1 cellular context compared by ENCODE assay signal in the genomic region with DNA sequence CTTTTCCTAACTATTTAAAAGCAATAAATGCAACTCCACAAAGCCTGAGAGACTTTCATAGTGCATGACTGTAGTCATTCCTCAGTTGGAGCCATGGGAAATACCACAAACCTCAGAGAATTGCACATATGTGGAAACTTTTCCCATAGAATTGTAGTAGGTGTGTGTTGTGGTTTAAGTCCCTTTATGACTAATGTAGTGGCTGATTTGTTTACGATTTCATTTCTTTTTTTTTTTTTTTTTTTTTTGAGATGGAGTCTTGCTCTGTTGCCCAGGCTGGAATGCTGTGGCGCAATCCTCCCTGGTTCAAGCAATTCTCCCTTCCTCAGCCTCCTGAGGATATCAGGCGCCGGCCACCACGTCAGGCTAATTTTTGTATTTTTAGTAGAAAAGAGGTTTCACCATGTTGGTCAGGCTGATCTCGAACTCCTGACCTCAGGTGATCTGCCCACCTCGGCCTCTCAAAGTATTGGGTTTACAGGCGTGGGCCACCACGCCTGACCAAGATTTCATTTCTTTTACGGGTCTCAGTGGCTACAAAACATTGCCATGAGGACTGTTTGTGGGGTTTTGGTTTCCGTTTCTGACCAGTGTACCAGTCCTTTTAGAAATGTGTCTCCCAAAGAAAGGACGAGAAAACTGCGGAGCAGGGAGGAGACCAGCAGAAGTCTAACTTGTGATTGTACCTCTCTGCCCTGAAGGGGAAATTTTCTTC.
A peak's percentile ranks its signal among the peaks of the same experiment; 100 is the strongest.
TF ChIP-seq lines count a peak whose summit lies in the region.

No MANE protein-coding gene starts in this region.

TF ChIP-seq in GM12878, 131 proteins besides CTCF, POLR2A, EP300 and RAD21 (continued from another document):
- TF ChIP-seq, protein P1, sequence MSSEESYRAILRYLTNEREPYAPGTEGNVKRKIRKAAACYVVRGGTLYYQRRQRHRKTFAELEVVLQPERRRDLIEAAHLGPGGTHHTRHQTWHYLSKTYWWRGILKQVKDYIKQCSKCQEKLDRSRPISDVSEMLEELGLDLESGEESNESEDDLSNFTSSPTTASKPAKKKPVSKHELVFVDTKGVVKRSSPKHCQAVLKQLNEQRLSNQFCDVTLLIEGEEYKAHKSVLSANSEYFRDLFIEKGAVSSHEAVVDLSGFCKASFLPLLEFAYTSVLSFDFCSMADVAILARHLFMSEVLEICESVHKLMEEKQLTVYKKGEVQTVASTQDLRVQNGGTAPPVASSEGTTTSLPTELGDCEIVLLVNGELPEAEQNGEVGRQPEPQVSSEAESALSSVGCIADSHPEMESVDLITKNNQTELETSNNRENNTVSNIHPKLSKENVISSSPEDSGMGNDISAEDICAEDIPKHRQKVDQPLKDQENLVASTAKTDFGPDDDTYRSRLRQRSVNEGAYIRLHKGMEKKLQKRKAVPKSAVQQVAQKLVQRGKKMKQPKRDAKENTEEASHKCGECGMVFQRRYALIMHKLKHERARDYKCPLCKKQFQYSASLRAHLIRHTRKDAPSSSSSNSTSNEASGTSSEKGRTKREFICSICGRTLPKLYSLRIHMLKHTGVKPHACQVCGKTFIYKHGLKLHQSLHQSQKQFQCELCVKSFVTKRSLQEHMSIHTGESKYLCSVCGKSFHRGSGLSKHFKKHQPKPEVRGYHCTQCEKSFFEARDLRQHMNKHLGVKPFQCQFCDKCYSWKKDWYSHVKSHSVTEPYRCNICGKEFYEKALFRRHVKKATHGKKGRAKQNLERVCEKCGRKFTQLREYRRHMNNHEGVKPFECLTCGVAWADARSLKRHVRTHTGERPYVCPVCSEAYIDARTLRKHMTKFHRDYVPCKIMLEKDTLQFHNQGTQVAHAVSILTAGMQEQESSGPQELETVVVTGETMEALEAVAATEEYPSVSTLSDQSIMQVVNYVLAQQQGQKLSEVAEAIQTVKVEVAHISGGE (CRISPR knock-in tag; IDR thresholded peaks at IDR 0.05) = no peak
- TF ChIP-seq, protein P2, sequence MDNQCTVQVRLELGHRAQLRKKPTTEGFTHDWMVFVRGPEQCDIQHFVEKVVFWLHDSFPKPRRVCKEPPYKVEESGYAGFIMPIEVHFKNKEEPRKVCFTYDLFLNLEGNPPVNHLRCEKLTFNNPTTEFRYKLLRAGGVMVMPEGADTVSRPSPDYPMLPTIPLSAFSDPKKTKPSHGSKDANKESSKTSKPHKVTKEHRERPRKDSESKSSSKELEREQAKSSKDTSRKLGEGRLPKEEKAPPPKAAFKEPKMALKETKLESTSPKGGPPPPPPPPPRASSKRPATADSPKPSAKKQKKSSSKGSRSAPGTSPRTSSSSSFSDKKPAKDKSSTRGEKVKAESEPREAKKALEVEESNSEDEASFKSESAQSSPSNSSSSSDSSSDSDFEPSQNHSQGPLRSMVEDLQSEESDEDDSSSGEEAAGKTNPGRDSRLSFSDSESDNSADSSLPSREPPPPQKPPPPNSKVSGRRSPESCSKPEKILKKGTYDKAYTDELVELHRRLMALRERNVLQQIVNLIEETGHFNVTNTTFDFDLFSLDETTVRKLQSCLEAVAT (IDR thresholded peaks at IDR 0.05) = peak; percentile 90
- TF ChIP-seq SIN3A (IDR thresholded peaks at IDR 0.05; ENCODE audit: low read depth, low read length) (no peak), GATAD2B (conservative IDR thresholded peaks at IDR 0.05; ENCODE audit: low read depth) (peak; percentile 69; the same call in 1 of the 2 replicates), MXI1 (IDR thresholded peaks at IDR 0.05; ENCODE audit: low read depth, low read length) (0 out of 2 replicates have a peak, but pooled peaks have one; percentile 30), CHD2 (IDR thresholded peaks at IDR 0.05; ENCODE audit: borderline replicate concordance, low read depth, low read length) (no peak), CHD1 (IDR thresholded peaks at IDR 0.05; ENCODE audit: low read depth, low read length) (no peak), NR2C2 (IDR thresholded peaks at IDR 0.05; ENCODE audit: borderline replicate concordance, control insufficient read depth, insufficient read length, low read depth) (no peak), RB1 (IDR thresholded peaks at IDR 0.05; ENCODE audit: borderline replicate concordance) (no peak), CHD4 (IDR thresholded peaks at IDR 0.05) (0 out of 2 replicates have a peak, but pooled peaks have one; percentile 47), ZNF24 (IDR thresholded peaks at IDR 0.05) (peak; percentile 64), FOXK2 (IDR thresholded peaks at IDR 0.05) (no peak), TCF7 (IDR thresholded peaks at IDR 0.05; ENCODE audit: borderline replicate concordance) (no peak), CBFB (IDR thresholded peaks at IDR 0.05; ENCODE audit: low read depth) (peak; percentile 95), RELA (IDR thresholded peaks at IDR 0.05; ENCODE audit: borderline replicate concordance, partially characterized antibody) (no peak), LARP7 (IDR thresholded peaks at IDR 0.05) (no peak), CREM (IDR thresholded peaks at IDR 0.05; ENCODE audit: low read depth) (peak; percentile 71; the same call in 1 of the 2 replicates), CBX3 (IDR thresholded peaks at IDR 0.05; ENCODE audit: borderline replicate concordance, low read depth) (no peak), EZH2 (IDR thresholded peaks at IDR 0.05; ENCODE audit: borderline replicate concordance, control insufficient read depth, low read depth, low read length) (0 out of 2 replicates have a peak, but pooled peaks have one; percentile 81), BACH1 (IDR thresholded peaks at IDR 0.05; ENCODE audit: borderline replicate concordance) (no peak), NR2C1 (IDR thresholded peaks at IDR 0.05) (no peak), BCL11A (IDR thresholded peaks at IDR 0.05; ENCODE audit: low read depth, low read length) (peak; percentile 73; the same call in 1 of the 2 replicates), POLR2AphosphoS5 (IDR thresholded peaks at IDR 0.05; ENCODE audit: low read length) (no peak)
- TF ChIP-seq, protein P3, sequence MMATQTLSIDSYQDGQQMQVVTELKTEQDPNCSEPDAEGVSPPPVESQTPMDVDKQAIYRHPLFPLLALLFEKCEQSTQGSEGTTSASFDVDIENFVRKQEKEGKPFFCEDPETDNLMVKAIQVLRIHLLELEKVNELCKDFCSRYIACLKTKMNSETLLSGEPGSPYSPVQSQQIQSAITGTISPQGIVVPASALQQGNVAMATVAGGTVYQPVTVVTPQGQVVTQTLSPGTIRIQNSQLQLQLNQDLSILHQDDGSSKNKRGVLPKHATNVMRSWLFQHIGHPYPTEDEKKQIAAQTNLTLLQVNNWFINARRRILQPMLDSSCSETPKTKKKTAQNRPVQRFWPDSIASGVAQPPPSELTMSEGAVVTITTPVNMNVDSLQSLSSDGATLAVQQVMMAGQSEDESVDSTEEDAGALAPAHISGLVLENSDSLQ (IDR thresholded peaks at IDR 0.05) = peak; percentile 27; the same call in 1 of the 2 replicates
- TF ChIP-seq, protein P4, sequence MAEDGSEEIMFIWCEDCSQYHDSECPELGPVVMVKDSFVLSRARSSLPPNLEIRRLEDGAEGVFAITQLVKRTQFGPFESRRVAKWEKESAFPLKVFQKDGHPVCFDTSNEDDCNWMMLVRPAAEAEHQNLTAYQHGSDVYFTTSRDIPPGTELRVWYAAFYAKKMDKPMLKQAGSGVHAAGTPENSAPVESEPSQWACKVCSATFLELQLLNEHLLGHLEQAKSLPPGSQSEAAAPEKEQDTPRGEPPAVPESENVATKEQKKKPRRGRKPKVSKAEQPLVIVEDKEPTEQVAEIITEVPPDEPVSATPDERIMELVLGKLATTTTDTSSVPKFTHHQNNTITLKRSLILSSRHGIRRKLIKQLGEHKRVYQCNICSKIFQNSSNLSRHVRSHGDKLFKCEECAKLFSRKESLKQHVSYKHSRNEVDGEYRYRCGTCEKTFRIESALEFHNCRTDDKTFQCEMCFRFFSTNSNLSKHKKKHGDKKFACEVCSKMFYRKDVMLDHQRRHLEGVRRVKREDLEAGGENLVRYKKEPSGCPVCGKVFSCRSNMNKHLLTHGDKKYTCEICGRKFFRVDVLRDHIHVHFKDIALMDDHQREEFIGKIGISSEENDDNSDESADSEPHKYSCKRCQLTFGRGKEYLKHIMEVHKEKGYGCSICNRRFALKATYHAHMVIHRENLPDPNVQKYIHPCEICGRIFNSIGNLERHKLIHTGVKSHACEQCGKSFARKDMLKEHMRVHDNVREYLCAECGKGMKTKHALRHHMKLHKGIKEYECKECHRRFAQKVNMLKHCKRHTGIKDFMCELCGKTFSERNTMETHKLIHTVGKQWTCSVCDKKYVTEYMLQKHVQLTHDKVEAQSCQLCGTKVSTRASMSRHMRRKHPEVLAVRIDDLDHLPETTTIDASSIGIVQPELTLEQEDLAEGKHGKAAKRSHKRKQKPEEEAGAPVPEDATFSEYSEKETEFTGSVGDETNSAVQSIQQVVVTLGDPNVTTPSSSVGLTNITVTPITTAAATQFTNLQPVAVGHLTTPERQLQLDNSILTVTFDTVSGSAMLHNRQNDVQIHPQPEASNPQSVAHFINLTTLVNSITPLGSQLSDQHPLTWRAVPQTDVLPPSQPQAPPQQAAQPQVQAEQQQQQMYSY (CRISPR knock-in tag; IDR thresholded peaks at IDR 0.05) = no peak
